Comparison of ENCODE assay signal across 15 cellular contexts in genomic region chr6:78489874-78490273, GRCh38.
DNase-seq lines count a peak whose midpoint lies in the region; ATAC-seq and TF ChIP-seq lines count a peak whose summit lies in the region.
"Had no signal": no experiment of that assay in that cellular context is flagged by ENCODE, and none has a peak within 500 bp of the region (broad histone marks: within the 10 kb centered on the region; RNA-seq: fewer than 3 reads in every experiment).

No MANE protein-coding gene starts in this region.

- no peaks in the 10 kb centered on the region for H3K36me3 Mint-ChIP-seq in Calu3 (ENCODE audit: insufficient read depth, unreplicated experiment)
- H3K36me3 Mint-ChIP-seq: CD8-positive, alpha-beta T cell had no signal

- CTCF ChIA-PET in Calu3 (lab: Charles Lee), result no interaction called here

- H3K36me3 ChIP-seq in RWPE2 (ENCODE audit: low read depth) (no peaks in the 10 kb centered on the region), mesenchymal stem cell (ENCODE audit: control insufficient read depth in 1 of 2, insufficient read depth in 2 of 2, low read depth in 1 of 2, low read length in 2 of 2) (no peaks in the 10 kb centered on the region)
- H3K36me3 ChIP-seq: SJCRH30 had no signal

- no peak overlapping the region for H3K14ac ChIP-seq in mesenchymal stem cell (ENCODE audit: low read length in 2 of 2)

- H3K9me3 Mint-ChIP-seq in Calu3 (ENCODE audit: low read depth, unreplicated experiment), result no peaks in the 10 kb centered on the region
- H3K9me3 Mint-ChIP-seq: CD8-positive, alpha-beta T cell had no signal

- intact Hi-C loops in Calu3 (cut with micrococcal nuclease; ENCODE audit: unreplicated experiment), result no loop called here

- H3K4me2 ChIP-seq in mesenchymal stem cell (ENCODE audit: low read length, poor library complexity, severe bottlenecking), result no peak overlapping the region
- H3K4me2 ChIP-seq: KMS-11 had no signal

- no peak overlapping the region for H3K23ac ChIP-seq in mesenchymal stem cell (ENCODE audit: low read length in 2 of 2)

- H3K4me1 ChIP-seq in RWPE2 (ENCODE audit: insufficient read depth, poor library complexity, severe bottlenecking) (peaks cover 29% of the 10 kb centered on the region), mesenchymal stem cell (ENCODE audit: control insufficient read depth, insufficient read depth, low read depth, low read length) (peaks cover 3% of the 10 kb centered on the region)
- H3K4me1 ChIP-seq: SJCRH30 had no signal

- in situ Hi-C loops in GM13977 (cut with MboI; ENCODE audit: low pct_unique_long_range_greater_than_20kb, low sequenced_read_pairs, unreplicated experiment), result no loop called here

- H3K27me3 ChIP-seq in RWPE2 (ENCODE audit: insufficient read depth, poor library complexity, severe bottlenecking) (no peaks in the 10 kb centered on the region), mesenchymal stem cell (ENCODE audit: control insufficient read depth in 1 of 2, insufficient read depth in 1 of 2, low read length in 2 of 2) (no peaks in the 10 kb centered on the region)
- H3K27me3 ChIP-seq: SJCRH30 had no signal

- no peak overlapping the region for H2BK12ac ChIP-seq in mesenchymal stem cell (ENCODE audit: low read length in 2 of 2)

- no peak overlapping the region for H3K27ac Mint-ChIP-seq in Calu3 (ENCODE audit: unreplicated experiment)
- H3K27ac Mint-ChIP-seq: CD8-positive, alpha-beta T cell had no signal

- no peaks in the 10 kb centered on the region for H3K9me3 ChIP-seq in RWPE2 (ENCODE audit: severe bottlenecking)
- H3K9me3 ChIP-seq in mesenchymal stem cell (ENCODE audit: control insufficient read depth, low read length), result no peaks in the 10 kb centered on the region
- H3K9me3 ChIP-seq: SJCRH30 had no signal

- H3K79me1 ChIP-seq in mesenchymal stem cell (replicated peaks; ENCODE audit: low read length, poor library complexity, severe bottlenecking), result no peaks in the 10 kb centered on the region

- no peak overlapping the region for H3K4me3 Mint-ChIP-seq in Calu3 (ENCODE audit: low read depth, unreplicated experiment)
- H3K4me3 Mint-ChIP-seq: CD8-positive, alpha-beta T cell had no signal

- H2BK5ac ChIP-seq in mesenchymal stem cell (ENCODE audit: low read depth, low read length, poor library complexity, severe bottlenecking), result no peak overlapping the region

- 67% methylated on average over 1 of the region's 1 CpG for WGBS in mesenchymal stem cell

- H4K8ac ChIP-seq in mesenchymal stem cell (ENCODE audit: low read length), result no peak overlapping the region

- no peak overlapping the region for H3K9ac ChIP-seq in mesenchymal stem cell (ENCODE audit: low read length)
- H3K9ac ChIP-seq: KMS-11 had no signal

- H3K27me3 Mint-ChIP-seq in Calu3 (ENCODE audit: unreplicated experiment), result no peaks in the 10 kb centered on the region

- no peak for TF ChIP-seq CTCF in RWPE2 (IDR thresholded peaks at IDR 0.05; ENCODE audit: poor library complexity, severe bottlenecking)
- no peak for TF ChIP-seq CTCF in GM13977 (IDR thresholded peaks at IDR 0.05; ENCODE audit: extremely low read depth, insufficient read depth, missing control alignments)
- no peak for TF ChIP-seq CTCF in Calu3 (IDR thresholded peaks at IDR 0.05; ENCODE audit: unreplicated experiment)

- H3K4ac ChIP-seq in mesenchymal stem cell (ENCODE audit: low read depth in 1 of 2, low read length in 2 of 2), result no peak overlapping the region

- no peak overlapping the region for H2BK15ac ChIP-seq in mesenchymal stem cell (ENCODE audit: low read depth, poor library complexity, severe bottlenecking)

- H3K18ac ChIP-seq in mesenchymal stem cell (ENCODE audit: low read depth in 1 of 2, low read length in 2 of 2), result no peak overlapping the region

- DNase-seq in EL (peak; percentile 15), RWPE2 (ENCODE audit: low spot score) (no peak), dermis blood vessel endothelial cell (peak; percentile 77), mesenchymal stem cell (peak; percentile 34), GM13977 (ENCODE audit: low spot score) (no peak), Calu3 (no peak)
- DNase-seq: CD8-positive, alpha-beta T cell; MM.1S; NCI-H1105; NCI-H187; NCI-H2171; SJCRH30 had no signal

- H2AK5ac ChIP-seq in mesenchymal stem cell (ENCODE audit: low read length, severe bottlenecking), result no peak overlapping the region

- ATAC-seq in RWPE2 (ENCODE audit: low read depth) (peak; percentile 56; the same call in 1 of the 3 replicates), GM21737 (IDR thresholded peaks at IDR 0.05; ENCODE audit: unreplicated experiment) (no peak), GM18870 (IDR thresholded peaks at IDR 0.05; ENCODE audit: unreplicated experiment) (no peak)
- ATAC-seq: CD8-positive, alpha-beta T cell had no signal

- H2AFZ ChIP-seq in mesenchymal stem cell (ENCODE audit: low read depth, low read length), result no peak overlapping the region

- H3K27ac ChIP-seq in RWPE2 (ENCODE audit: poor library complexity, severe bottlenecking) (no peak overlapping the region), mesenchymal stem cell (ENCODE audit: low read length, poor library complexity, severe bottlenecking) (no peak overlapping the region)
- H3K27ac ChIP-seq: KMS-11, SJCRH30 had no signal

- no TSS peak for BruUV-seq in Calu3 (replicated peaks; lab: Mats Ljungman, UMichigan)

- H3K4me3 ChIP-seq in RWPE2 (ENCODE audit: severe bottlenecking), result no peak overlapping the region
- H3K4me3 ChIP-seq in mesenchymal stem cell (ENCODE audit: insufficient read depth in 1 of 2, low read depth in 1 of 2, low read length in 2 of 2), result no peak overlapping the region
- H3K4me3 ChIP-seq: SJCRH30 had no signal

- peaks cover 5% of the 10 kb centered on the region for H3K4me1 Mint-ChIP-seq in Calu3 (ENCODE audit: low read depth, unreplicated experiment)

- H2BK120ac ChIP-seq in mesenchymal stem cell (ENCODE audit: low read depth, low read length), result no peak overlapping the region

- no peak overlapping the region for H4K91ac ChIP-seq in mesenchymal stem cell (ENCODE audit: low read length)

Comparison
In these comparisons a context has a peak if more than half of its experiments do, and no peak if none do; other contexts are left out.
1. DNase-seq: peak in EL (single experiment), dermis blood vessel endothelial cell (single experiment) and mesenchymal stem cell (single experiment); none in RWPE2 (single experiment), GM13977 (single experiment) and Calu3 (single experiment).